ENCODE assay signal across 1 cellular context in the genomic region with DNA sequence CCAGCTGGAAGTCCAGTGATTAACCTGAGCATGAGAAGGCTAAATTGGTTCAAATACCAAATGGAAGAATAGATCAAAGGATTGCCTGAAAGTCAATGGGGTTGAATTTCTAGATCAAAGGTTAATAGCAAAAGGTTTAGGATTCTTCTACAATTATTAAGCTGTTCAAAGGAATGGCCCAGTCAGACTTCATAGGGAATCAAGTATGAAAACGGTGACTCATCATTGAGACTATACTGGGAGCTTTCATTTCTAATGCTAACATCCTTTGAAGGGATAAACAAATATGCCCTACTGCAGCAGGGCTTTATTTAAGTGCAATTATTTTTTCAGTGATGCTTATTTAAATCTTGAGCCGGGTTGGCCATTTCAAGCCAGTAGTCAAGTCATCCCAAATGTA.
TF ChIP-seq lines count a peak whose summit lies in the region.

No MANE protein-coding gene starts in this region.

TF ChIP-seq in HepG2, 621 proteins besides CTCF, POLR2A, EP300 and RAD21 (continued from another document):
- TF ChIP-seq TCF7 (IDR thresholded peaks at IDR 0.05; ENCODE audit: low read depth) = 0 out of 2 replicates have a peak, but pooled peaks have one; percentile 21
